In genomic region chr4:146637853-146638800, GRCh38 we compare ENCODE assay signal across 11 cellular contexts. TPM values are rescaled to one million over a fixed set of nuclear protein-coding genes. Genes with fewer than 3 reads are reported as not detected.
A peak's percentile ranks its signal among the peaks of the same experiment; 100 is the strongest.
DNase-seq lines count a peak whose midpoint lies in the region; ATAC-seq and TF ChIP-seq lines count a peak whose summit lies in the region.
"Had no signal": no experiment of that assay in that cellular context is flagged by ENCODE, and none has a peak within 500 bp of the region (broad histone marks: within the 10 kb centered on the region; RNA-seq: fewer than 3 reads in every experiment).

No MANE protein-coding gene starts in this region.

- H3K27ac ChIP-seq in CD8-positive, alpha-beta memory T cell (ENCODE audit: low read depth, low read length), result no peak overlapping the region
- H3K27ac ChIP-seq in HEK293 (ENCODE audit: extremely low read depth, low read depth, low read length), result no peak overlapping the region

- H3K4me1 Mint-ChIP-seq in CD8-positive, alpha-beta memory T cell, result peaks cover 16 to 29% (median 18%) of the 10 kb centered on the region in 3 donors
- peaks cover 15% of the 10 kb centered on the region for H3K4me1 Mint-ChIP-seq in central memory CD8-positive, alpha-beta T cell
- peaks cover 21% of the 10 kb centered on the region for H3K4me1 Mint-ChIP-seq in neural crest cell

- no peaks in the 10 kb centered on the region for H3K9me3 ChIP-seq in CD8-positive, alpha-beta memory T cell (ENCODE audit: low read length)
- no peaks in the 10 kb centered on the region for H3K9me3 ChIP-seq in HEK293 (ENCODE audit: control insufficient read depth, insufficient read depth, low read depth, low read length)

- H3K4me3 ChIP-seq in CD8-positive, alpha-beta memory T cell (ENCODE audit: low read length), result no peak overlapping the region
- peak overlapping the region; percentile 32 for H3K4me3 ChIP-seq in HEK293 (ENCODE audit: low read depth, low read length)

- ATAC-seq in central memory CD8-positive, alpha-beta T cell (replicated peaks; ENCODE audit: extremely low read depth, poor library complexity, severe bottlenecking), result peak; percentile 14

- H3K27me3 ChIP-seq in CD8-positive, alpha-beta memory T cell (ENCODE audit: insufficient read depth, low read length, poor library complexity, severe bottlenecking), result peaks cover 4% of the 10 kb centered on the region

- no peaks in the 10 kb centered on the region for H3K36me3 Mint-ChIP-seq in CD8-positive, alpha-beta memory T cell
- no peaks in the 10 kb centered on the region for H3K36me3 Mint-ChIP-seq in central memory CD8-positive, alpha-beta T cell (ENCODE audit: insufficient read depth)
- no peaks in the 10 kb centered on the region for H3K36me3 Mint-ChIP-seq in neural crest cell (ENCODE audit: low read depth)

- H3K4me3 Mint-ChIP-seq in CD8-positive, alpha-beta memory T cell, result peak overlapping the region in 6 of 7 donors; percentile 5 to 81 (median 53)
- peak overlapping the region; percentile 52 for H3K4me3 Mint-ChIP-seq in central memory CD8-positive, alpha-beta T cell
- H3K4me3 Mint-ChIP-seq in neural crest cell, result peak overlapping the region; percentile 84

- no peaks in the 10 kb centered on the region for H3K36me3 ChIP-seq in CD8-positive, alpha-beta memory T cell (ENCODE audit: insufficient read depth, low read length)
- H3K36me3 ChIP-seq in HEK293 (ENCODE audit: control insufficient read depth in 2 of 2, insufficient read depth in 1 of 2, low read length in 2 of 2), result no peaks in the 10 kb centered on the region

- no peak for DNase-seq in CD8-positive, alpha-beta memory T cell
- DNase-seq in central memory CD8-positive, alpha-beta T cell (ENCODE audit: low spot score in 2 of 2), result no peak
- no peak for DNase-seq in neural crest cell (ENCODE audit: low read depth, low spot score)
- no peak for DNase-seq in HCEC 1CT
- DNase-seq in activated CD8-positive, alpha-beta memory T cell treated with anti-CD3 and anti-CD28 coated beads for 24 hours, result no peak
- DNase-seq in cerebellar cortex (ENCODE audit: low spot score), result no peak
- DNase-seq: NCI-H1694, T-helper 9 cell had no signal

- peaks cover 4 to 16% (median 7%) of the 10 kb centered on the region in 5 donors for H3K9me3 Mint-ChIP-seq in CD8-positive, alpha-beta memory T cell
- H3K9me3 Mint-ChIP-seq in central memory CD8-positive, alpha-beta T cell, result peaks cover 6% of the 10 kb centered on the region
- H3K9me3 Mint-ChIP-seq in neural crest cell, result no peaks in the 10 kb centered on the region

- POLR2A ChIA-PET in CD8-positive, alpha-beta memory T cell (lab: Charles Lee), result no interaction called here
- POLR2A ChIA-PET in HEK293 (lab: Yijun Ruan, JAX), result no interaction called here

- H3K4me1 ChIP-seq in CD8-positive, alpha-beta memory T cell (ENCODE audit: insufficient read depth, low read length), result no peaks in the 10 kb centered on the region
- H3K4me1 ChIP-seq in HEK293 (ENCODE audit: control insufficient read depth, insufficient read depth, low read length), result no peaks in the 10 kb centered on the region

- peaks cover 69 to 89% of the 10 kb centered on the region in 2 donors for H3K27me3 Mint-ChIP-seq in CD8-positive, alpha-beta memory T cell
- H3K27me3 Mint-ChIP-seq in central memory CD8-positive, alpha-beta T cell, result peaks cover 96% of the 10 kb centered on the region
- H3K27me3 Mint-ChIP-seq in neural crest cell (ENCODE audit: low read depth), result peaks cover 99% of the 10 kb centered on the region

- TF ChIP-seq CTCF in HEK293 (tag by site-specific recombination; IDR thresholded peaks at IDR 0.05) (no peak), neural crest cell (conservative IDR thresholded peaks at IDR 0.05) (no peak)

- CTCF ChIA-PET in CD8-positive, alpha-beta memory T cell (lab: Charles Lee), result no interaction called here
- CTCF ChIA-PET in HEK293 (lab: Yijun Ruan, JAX), result no interaction called here

- no peak overlapping the region for H3K27ac Mint-ChIP-seq in CD8-positive, alpha-beta memory T cell
- H3K27ac Mint-ChIP-seq in central memory CD8-positive, alpha-beta T cell (ENCODE audit: low read depth), result no peak overlapping the region
- no peak overlapping the region for H3K27ac Mint-ChIP-seq in neural crest cell (ENCODE audit: unreplicated experiment)

TF ChIP-seq in HEK293, 187 proteins besides CTCF, POLR2A, EP300 and RAD21 (continues in another document):
- TF ChIP-seq YY1 (tag by site-specific recombination; IDR thresholded peaks at IDR 0.05) (no peak), ZNF501 (tag by site-specific recombination; IDR thresholded peaks at IDR 0.05) (no peak), ZNF394 (tag by site-specific recombination; IDR thresholded peaks at IDR 0.05; ENCODE audit: borderline replicate concordance) (no peak), PRDM4 (tag by site-specific recombination; IDR thresholded peaks at IDR 0.05) (peak; percentile 19; the same call in 1 of the 2 replicates), ZNF18 (tag by site-specific recombination; IDR thresholded peaks at IDR 0.05) (no peak), GLIS1 (tag by site-specific recombination; IDR thresholded peaks at IDR 0.05) (peak; percentile 19; the same call in 1 of the 2 replicates), AEBP2 (tag by site-specific recombination; IDR thresholded peaks at IDR 0.05; ENCODE audit: borderline replicate concordance) (no peak), ZSCAN4 (tag by site-specific recombination; IDR thresholded peaks at IDR 0.05) (peak; percentile 53; the same call in 1 of the 2 replicates)
- TF ChIP-seq, protein P1, sequence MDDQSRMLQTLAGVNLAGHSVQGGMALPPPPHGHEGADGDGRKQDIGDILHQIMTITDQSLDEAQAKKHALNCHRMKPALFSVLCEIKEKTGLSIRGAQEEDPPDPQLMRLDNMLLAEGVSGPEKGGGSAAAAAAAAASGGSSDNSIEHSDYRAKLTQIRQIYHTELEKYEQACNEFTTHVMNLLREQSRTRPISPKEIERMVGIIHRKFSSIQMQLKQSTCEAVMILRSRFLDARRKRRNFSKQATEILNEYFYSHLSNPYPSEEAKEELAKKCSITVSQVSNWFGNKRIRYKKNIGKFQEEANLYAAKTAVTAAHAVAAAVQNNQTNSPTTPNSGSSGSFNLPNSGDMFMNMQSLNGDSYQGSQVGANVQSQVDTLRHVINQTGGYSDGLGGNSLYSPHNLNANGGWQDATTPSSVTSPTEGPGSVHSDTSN (CRISPR knock-in tag; IDR thresholded peaks at IDR 0.05), result no peak

RNA-seq across cellular contexts. Expression of gene POU4F2, which starts 0.6 kb away (rescaled TPM):
- not detected for total RNA-seq in CD8-positive, alpha-beta memory T cell
- polyA plus RNA-seq in CD8-positive, alpha-beta memory T cell, result not detected
- total RNA-seq in neural crest cell, result 0.14 and 0.20 TPM in 2 replicates
- total RNA-seq: glomerular endothelial cell, renal cortical epithelial cell had no signal
